20 cellular contexts compared by ENCODE assay signal in genomic region chr2:235739704-235740415, GRCh38.
A peak's percentile ranks its signal among the peaks of the same experiment; 100 is the strongest.
DNase-seq lines count a peak whose midpoint lies in the region; ATAC-seq, FAIRE-seq and TF ChIP-seq lines count a peak whose summit lies in the region.
"Had no signal": no experiment of that assay in that cellular context is flagged by ENCODE, and none has a peak within 500 bp of the region (broad histone marks: within the 10 kb centered on the region; RNA-seq: fewer than 3 reads in every experiment).

No MANE protein-coding gene starts in this region.

- BruUV-seq in HepG2 (replicated peaks; lab: Mats Ljungman, UMichigan) (no TSS peak), Calu3 (replicated peaks; lab: Mats Ljungman, UMichigan) (no TSS peak)

- no peaks in the 10 kb centered on the region for H3K79me2 ChIP-seq in HepG2 (ENCODE audit: insufficient read depth, low read length)

- CTCF ChIA-PET in HepG2 (lab: Yijun Ruan, JAX; ENCODE audit: low intra/inter-chr PET ratio, low total read pairs), result no interaction called here
- CTCF ChIA-PET in Calu3 (lab: Charles Lee), result no interaction called here

- H3K9me3 Mint-ChIP-seq in brain, result no peaks in the 10 kb centered on the region
- H3K9me3 Mint-ChIP-seq in stimulated activated memory B cell treated with anti-CD40 and anti-IgM and Interleukin-4, amounts not matched to agents 10 μg/mL and 1 μg/mL and 100 μg/mL, for 72 hours, result no peaks in the 10 kb centered on the region
- no peaks in the 10 kb centered on the region for H3K9me3 Mint-ChIP-seq in activated T-helper 17 cell treated with anti-CD3 and anti-CD28 coated beads, Interleukin-2, amount 50 U/mL, for 72 hours
- H3K9me3 Mint-ChIP-seq in Calu3 (ENCODE audit: low read depth, unreplicated experiment), result no peaks in the 10 kb centered on the region
- H3K9me3 Mint-ChIP-seq: CD8-positive, alpha-beta memory T cell; IgD-negative memory B cell had no signal

- H3K27me3 Mint-ChIP-seq in brain (peaks cover 3% of the 10 kb centered on the region), Calu3 (ENCODE audit: unreplicated experiment) (no peaks in the 10 kb centered on the region)
- peaks cover 15% of the 10 kb centered on the region for H3K27me3 Mint-ChIP-seq in stimulated activated memory B cell treated with anti-CD40 and anti-IgM and Interleukin-4, amounts not matched to agents 10 μg/mL and 1 μg/mL and 100 μg/mL, for 72 hours
- H3K27me3 Mint-ChIP-seq in activated T-helper 17 cell treated with anti-CD3 and anti-CD28 coated beads, Interleukin-2, amount 50 U/mL, for 72 hours, result peaks cover 3% of the 10 kb centered on the region

- no peak for TF ChIP-seq EP300 in HepG2 (IDR thresholded peaks at IDR 0.05; ENCODE audit: low read depth in 2 of 2, low read length in 2 of 2)
- TF ChIP-seq EP300 in HepG2 (CRISPR knock-in tag; IDR thresholded peaks at IDR 0.05; ENCODE audit: borderline replicate concordance), result no peak

- TF ChIP-seq RAD21 in HepG2 (CRISPR knock-in tag; IDR thresholded peaks at IDR 0.05), result no peak

- H3K27ac ChIP-seq in HepG2 (ENCODE audit: extremely low read length, insufficient read depth, low read length), result no peak overlapping the region
- H3K27ac ChIP-seq: A549, SJCRH30 had no signal

- no peak for TF ChIP-seq POLR2A in HepG2 (IDR thresholded peaks at IDR 0.05; ENCODE audit: insufficient read depth in 1 of 2, low read depth in 2 of 2, low read length in 2 of 2)

- H3K27ac Mint-ChIP-seq in brain (peak overlapping the region in 3 of 5 experiments; percentile 23 to 73 (median 23)), Calu3 (ENCODE audit: unreplicated experiment) (no peak overlapping the region)
- H3K27ac Mint-ChIP-seq in stimulated activated memory B cell treated with anti-CD40 and anti-IgM and Interleukin-4, amounts not matched to agents 10 μg/mL and 1 μg/mL and 100 μg/mL, for 72 hours, result no peak overlapping the region
- no peak overlapping the region for H3K27ac Mint-ChIP-seq in activated T-helper 17 cell treated with anti-CD3 and anti-CD28 coated beads, Interleukin-2, amount 50 U/mL, for 72 hours
- H3K27ac Mint-ChIP-seq: CD8-positive, alpha-beta memory T cell; IgD-negative memory B cell had no signal

- no peaks in the 10 kb centered on the region for H3K4me1 ChIP-seq in HepG2 (ENCODE audit: insufficient read depth, low read length)
- H3K4me1 ChIP-seq: A549, HAP-1, SJCRH30 had no signal

- peaks cover 68% of the 10 kb centered on the region for H3K36me3 Mint-ChIP-seq in brain
- H3K36me3 Mint-ChIP-seq in stimulated activated memory B cell treated with anti-CD40 and anti-IgM and Interleukin-4, amounts not matched to agents 10 μg/mL and 1 μg/mL and 100 μg/mL, for 72 hours, result no peaks in the 10 kb centered on the region
- H3K36me3 Mint-ChIP-seq in activated T-helper 17 cell treated with anti-CD3 and anti-CD28 coated beads, Interleukin-2, amount 50 U/mL, for 72 hours (ENCODE audit: low read depth), result no peaks in the 10 kb centered on the region
- H3K36me3 Mint-ChIP-seq in Calu3 (ENCODE audit: insufficient read depth, unreplicated experiment), result peaks cover 10% of the 10 kb centered on the region
- H3K36me3 Mint-ChIP-seq: CD8-positive, alpha-beta memory T cell; IgD-negative memory B cell had no signal

- peak; percentile 48 for ATAC-seq in HepG2
- ATAC-seq in stimulated activated memory B cell treated with anti-CD40 and anti-IgM and Interleukin-4, amounts not matched to agents 10 μg/mL and 1 μg/mL and 100 μg/mL, for 72 hours, result peak; percentile 40
- no peak for ATAC-seq in activated T-helper 17 cell treated with anti-CD3 and anti-CD28 coated beads, Interleukin-2, amount 50 U/mL, for 72 hours (replicated peaks)

- FAIRE-seq in HepG2 (lab: Jason Lieb, UNC), result no peak
- FAIRE-seq: A549, D721Med, GM12892, HTR-8/SVneo had no signal

- no peaks in the 10 kb centered on the region for H3K27me3 ChIP-seq in H7 (ENCODE audit: control insufficient read depth, insufficient read depth, low read length)
- no peaks in the 10 kb centered on the region for H3K27me3 ChIP-seq in HepG2 (ENCODE audit: control insufficient read depth in 1 of 2, insufficient read depth in 2 of 2, low read length in 2 of 2)
- H3K27me3 ChIP-seq: MG63, SJCRH30 had no signal

- DNase-seq in H7 (peak; percentile 67), HepG2 (ENCODE audit: low spot score) (no peak), Calu3 (no peak)
- no peak for DNase-seq in stimulated activated naive CD4-positive, alpha-beta T cell treated with Interleukin-2 at 50 U/mL for 16 hours (lab: John Stamatoyannopoulos, UW)
- DNase-seq: CD8-positive, alpha-beta memory T cell; DMS79; Kasumi-1; MG63; NCI-H1048; NCI-H774; SJCRH30 had no signal

- H3K9me3 ChIP-seq in HepG2 (ENCODE audit: low read length), result no peaks in the 10 kb centered on the region
- H3K9me3 ChIP-seq: A549, HAP-1, MG63, SJCRH30 had no signal

- no peak overlapping the region for H3K4me3 ChIP-seq in H7 (ENCODE audit: insufficient read depth, low read depth, low read length)
- H3K4me3 ChIP-seq in HepG2 (replicated peaks in 1 of 3; ENCODE audit: insufficient read depth in 1 of 3, low read depth in 2 of 3, low read length in 3 of 3), result no peak overlapping the region
- H3K4me3 ChIP-seq: A549, HAP-1, MG63, SJCRH30 had no signal

- intact Hi-C loops in HepG2 (cut with micrococcal nuclease; ENCODE audit: unreplicated experiment), result loop anchor here (10.0 kb wide), 1 partner anchor 65 kb away; no protein-coding TSS in a partner anchor
- intact Hi-C loops in Calu3 (cut with micrococcal nuclease; ENCODE audit: unreplicated experiment), result no loop called here

- TF ChIP-seq CTCF in brain (conservative IDR thresholded peaks at IDR 0.05) (no peak), HepG2 (CRISPR knock-in tag; IDR thresholded peaks at IDR 0.05) (no peak), Calu3 (IDR thresholded peaks at IDR 0.05; ENCODE audit: unreplicated experiment) (no peak)

- POLR2A ChIA-PET in HepG2 (lab: Yijun Ruan, JAX), result no interaction called here

- no peak overlapping the region for H3K4me2 ChIP-seq in HepG2 (ENCODE audit: low read depth, low read length)
- H3K4me2 ChIP-seq: A549 had no signal

- H2AFZ ChIP-seq in HepG2 (ENCODE audit: low read length), result no peak overlapping the region

- no peaks in the 10 kb centered on the region; the same call in 1 of the 2 replicates for H3K36me3 ChIP-seq in H7 (replicated peaks; ENCODE audit: control insufficient read depth, insufficient read depth, low read length)
- peaks cover 11 to 41% of the 10 kb centered on the region in 2 experiments for H3K36me3 ChIP-seq in HepG2 (replicated peaks in 1 of 2; ENCODE audit: control insufficient read depth in 1 of 2, insufficient read depth in 2 of 2, low read length in 2 of 2)
- H3K36me3 ChIP-seq: HAP-1, MG63 had no signal

- H3K9ac ChIP-seq in HepG2 (ENCODE audit: insufficient read depth, low read depth, low read length), result no peak overlapping the region

- H4K20me1 ChIP-seq in HepG2 (ENCODE audit: insufficient read depth, low read length), result no peaks in the 10 kb centered on the region

- in situ Hi-C loops in HepG2 (cut with HindIII; ENCODE audit: extremely low pct_ligation_motif_present, low pct_unique_long_range_greater_than_20kb), result no loop called here

- H3K4me1 Mint-ChIP-seq in brain (peaks cover 20% of the 10 kb centered on the region), Calu3 (ENCODE audit: low read depth, unreplicated experiment) (peaks cover 13% of the 10 kb centered on the region)
- H3K4me1 Mint-ChIP-seq in stimulated activated memory B cell treated with anti-CD40 and anti-IgM and Interleukin-4, amounts not matched to agents 10 μg/mL and 1 μg/mL and 100 μg/mL, for 72 hours, result no peaks in the 10 kb centered on the region
- no peaks in the 10 kb centered on the region for H3K4me1 Mint-ChIP-seq in activated T-helper 17 cell treated with anti-CD3 and anti-CD28 coated beads, Interleukin-2, amount 50 U/mL, for 72 hours
- H3K4me1 Mint-ChIP-seq: IgD-negative memory B cell had no signal

- H3K4me3 Mint-ChIP-seq in brain (no peak overlapping the region), Calu3 (ENCODE audit: low read depth, unreplicated experiment) (no peak overlapping the region)
- no peak overlapping the region for H3K4me3 Mint-ChIP-seq in stimulated activated memory B cell treated with anti-CD40 and anti-IgM and Interleukin-4, amounts not matched to agents 10 μg/mL and 1 μg/mL and 100 μg/mL, for 72 hours
- H3K4me3 Mint-ChIP-seq in activated T-helper 17 cell treated with anti-CD3 and anti-CD28 coated beads, Interleukin-2, amount 50 U/mL, for 72 hours, result no peak overlapping the region
- H3K4me3 Mint-ChIP-seq: CD8-positive, alpha-beta memory T cell; IgD-negative memory B cell had no signal

- 97% methylated on average over 29 of the region's 29 CpGs for WGBS in HepG2 (ENCODE audit: low lambda C conversion rate)

TF ChIP-seq in HepG2, 621 proteins besides CTCF, POLR2A, EP300 and RAD21:
- TF ChIP-seq AGO2 (optimal IDR thresholded peaks at IDR 0.05; ENCODE audit: low read depth, low read length), result peak; percentile 42
- no peak for TF ChIP-seq TBP (CRISPR knock-in tag; IDR thresholded peaks at IDR 0.05)

Comparison
In these comparisons a context has a peak if more than half of its experiments do, and no peak if none do; other contexts are left out.
1. H3K27ac Mint-ChIP-seq: peak in brain (3 of 5); none in stimulated activated memory B cell treated with anti-CD40 and anti-IgM and Interleukin-4, amounts not matched to agents 10 μg/mL and 1 μg/mL and 100 μg/mL, for 72 hours (single experiment), activated T-helper 17 cell treated with anti-CD3 and anti-CD28 coated beads, Interleukin-2, amount 50 U/mL, for 72 hours (single experiment) and Calu3 (single experiment).